ENCODE assay signal across 34 cellular contexts in the genomic region with DNA sequence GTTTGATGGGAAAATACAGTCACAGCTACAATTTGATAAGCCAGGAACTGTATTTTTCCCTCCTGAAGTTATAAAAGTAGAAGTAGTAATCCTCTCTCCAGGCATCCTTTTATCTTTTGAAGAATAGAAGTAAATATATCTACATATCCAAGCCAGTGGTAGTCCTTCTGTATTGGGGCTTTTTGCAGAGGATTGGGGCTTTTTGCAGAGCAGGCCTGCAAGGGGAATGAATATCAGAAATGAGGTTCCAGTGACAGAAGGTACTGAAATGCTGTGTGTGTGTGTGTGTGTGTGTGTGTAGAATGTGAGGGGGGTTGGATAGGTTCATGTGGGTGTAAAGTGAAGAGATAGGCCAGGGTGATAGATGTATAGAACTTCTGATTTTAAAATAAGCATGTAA.
"Had no signal": no experiment of that assay in that cellular context is flagged by ENCODE, and none has a peak within 500 bp of the region (broad histone marks: within the 10 kb centered on the region; RNA-seq: fewer than 3 reads in every experiment).

No MANE protein-coding gene starts in this region.

- H3K9me3 ChIP-seq: MG63 had no signal

- H3K36me3 ChIP-seq: MG63 had no signal

- H3K4me3 ChIP-seq: MG63 had no signal

- H3K27me3 ChIP-seq: MG63 had no signal

- DNase-seq: Karpas-422, Kasumi-1, MG63, MM.1S, MV-4-11, NCI-H1048, NCI-H1092, NCI-H1092 treated with DMSO at 0.1 percent for 48 hours, NCI-H1105, NCI-H1105 treated with DMSO at 0.1 percent for 48 hours, NCI-H1417, NCI-H1417 treated with DMSO at 0.1 percent for 48 hours, NCI-H1436, NCI-H1436 treated with DMSO at 0.1 percent for 48 hours, NCI-H146, NCI-H1694, NCI-H1694 treated with DMSO at 0.1 percent for 48 hours, NCI-H187, NCI-H187 treated with DMSO at 0.1 percent for 48 hours, NCI-H1930, NCI-H2029, NCI-H2029 treated with DMSO at 0.1 percent for 48 hours, NCI-H2081, NCI-H2081 treated with DMSO at 0.1 percent for 48 hours, NCI-H2107, NCI-H2171, NCI-H2171 treated with DMSO at 0.1 percent for 48 hours, NCI-H2227 treated with DMSO at 0.1 percent for 48 hours, NCI-H226, NCI-H345, NCI-H446, NCI-H446 treated with DMSO at 0.1 percent for 48 hours, NCI-H510A, NCI-H510A treated with DMSO at 0.1 percent for 48 hours had no signal
